In genomic region chr15:43735402-43735801, GRCh38 we compare ENCODE assay signal across 17 cellular contexts. TPM values are rescaled to one million over a fixed set of nuclear protein-coding genes. Genes with fewer than 3 reads are reported as not detected.
DNase-seq lines count a peak whose midpoint lies in the region; ATAC-seq and TF ChIP-seq lines count a peak whose summit lies in the region.
"Had no signal": no experiment of that assay in that cellular context is flagged by ENCODE, and none has a peak within 500 bp of the region (broad histone marks: within the 10 kb centered on the region; RNA-seq: fewer than 3 reads in every experiment).

No MANE protein-coding gene starts in this region.

- no peaks in the 10 kb centered on the region for H4K20me1 ChIP-seq in smooth muscle cell (ENCODE audit: low read depth)

- no peaks in the 10 kb centered on the region for H3K27me3 ChIP-seq in smooth muscle cell (ENCODE audit: low read depth)
- H3K27me3 ChIP-seq: suprapubic skin had no signal

- no peak overlapping the region for H3K4me2 ChIP-seq in smooth muscle cell

- no peaks in the 10 kb centered on the region for H3K4me1 ChIP-seq in smooth muscle cell (ENCODE audit: low read depth)
- H3K4me1 ChIP-seq: suprapubic skin had no signal

- 80% methylated on average over 5 of the region's 5 CpGs for WGBS in smooth muscle cell (ENCODE audit: low lambda C conversion rate)

- no peaks in the 10 kb centered on the region for H3K36me3 ChIP-seq in smooth muscle cell (ENCODE audit: low read depth)
- H3K36me3 ChIP-seq: suprapubic skin had no signal

- TF ChIP-seq CTCF in smooth muscle cell (IDR thresholded peaks at IDR 0.05; ENCODE audit: borderline replicate concordance, insufficient read depth, poor library complexity, severe bottlenecking) = no peak

- ATAC-seq in GM19023 (IDR thresholded peaks at IDR 0.05; ENCODE audit: unreplicated experiment) (peak; percentile 30), GM21717 (IDR thresholded peaks at IDR 0.05; ENCODE audit: unreplicated experiment) (peak; percentile 40), HG03342 (IDR thresholded peaks at IDR 0.05; ENCODE audit: unreplicated experiment) (peak; percentile 63)

- H3K79me2 ChIP-seq in smooth muscle cell (ENCODE audit: low read depth) = no peaks in the 10 kb centered on the region

- H3K27ac ChIP-seq in caudate nucleus (ENCODE audit: low read depth, low read length) (no peak overlapping the region), smooth muscle cell (ENCODE audit: low read depth) (no peak overlapping the region)
- H3K27ac ChIP-seq: coronary artery, suprapubic skin had no signal

- H3K9ac ChIP-seq in smooth muscle cell (ENCODE audit: low read depth) = no peak overlapping the region

- H3K4me3 ChIP-seq in GM08714 (ENCODE audit: low read length) (peak overlapping the region; percentile 48; the same call in 1 of the 2 replicates), smooth muscle cell (no peak overlapping the region)
- H3K4me3 ChIP-seq: coronary artery, suprapubic skin had no signal

- H2AFZ ChIP-seq in smooth muscle cell (ENCODE audit: low read depth) = no peak overlapping the region

- DNase-seq in caudate nucleus (lab: John Stamatoyannopoulos, UW) (no peak), smooth muscle cell (lab: John Stamatoyannopoulos, UW; ENCODE audit: unreplicated experiment) (no peak), NCI-H524 (lab: John Stamatoyannopoulos, UW) (no peak), NCI-H82 (lab: John Stamatoyannopoulos, UW) (no peak)
- DNase-seq: activated CD4-positive, alpha-beta T cell treated with anti-CD3 and anti-CD28 coated beads, Interleukin-2, amount 50 U/mL, for 1 hour; aorta; GDM1; kidney glomerular epithelial cell; NCI-H187 treated with DMSO at 0.1 percent for 48 hours had no signal

- no peaks in the 10 kb centered on the region for H3F3A ChIP-seq in smooth muscle cell (ENCODE audit: low read depth)

- no peaks in the 10 kb centered on the region for H3K9me3 ChIP-seq in smooth muscle cell (replicated peaks; ENCODE audit: low read depth)
- H3K9me3 ChIP-seq: suprapubic skin had no signal

RNA-seq across cellular contexts. Expression of gene PDIA3, which starts 10.8 kb away (rescaled TPM):
- 309 and 390 TPM in 2 replicates for total RNA-seq in smooth muscle cell
- 907 and 1,212 TPM in 2 replicates for polyA plus RNA-seq in smooth muscle cell

RNA-seq across cellular contexts. Expression of gene ELL3, which starts 41.4 kb away (rescaled TPM):
- 1.1 and 3.7 TPM in 2 replicates for total RNA-seq in smooth muscle cell
- polyA plus RNA-seq in smooth muscle cell = 0.25 and 3.2 TPM in 2 replicates

RNA-seq across cellular contexts. Expression of gene CKMT1A, which starts 41.7 kb away (rescaled TPM):
- 0.40 TPM in 1 of 2 replicates, not detected in the other for total RNA-seq in smooth muscle cell
- polyA plus RNA-seq in smooth muscle cell = 0.66 TPM in 1 of 2 replicates, not detected in the other
- total RNA-seq: aorta; T-helper 2 cell treated with Interferon-gamma antibody and Interleukin-4, amounts not matched to agents 100 ng/mL and 5 ng/mL, for 36 hours had no signal
- polyA plus RNA-seq: AG04450 had no signal

RNA-seq across cellular contexts. Expression of gene SERF2, which starts 56.7 kb away (rescaled TPM):
- total RNA-seq in smooth muscle cell = 1,247 and 1,277 TPM in 2 replicates
- polyA plus RNA-seq in smooth muscle cell = 2,168 and 2,420 TPM in 2 replicates
